Comparison of ENCODE assay signal across 8 cellular contexts in the genomic region with DNA sequence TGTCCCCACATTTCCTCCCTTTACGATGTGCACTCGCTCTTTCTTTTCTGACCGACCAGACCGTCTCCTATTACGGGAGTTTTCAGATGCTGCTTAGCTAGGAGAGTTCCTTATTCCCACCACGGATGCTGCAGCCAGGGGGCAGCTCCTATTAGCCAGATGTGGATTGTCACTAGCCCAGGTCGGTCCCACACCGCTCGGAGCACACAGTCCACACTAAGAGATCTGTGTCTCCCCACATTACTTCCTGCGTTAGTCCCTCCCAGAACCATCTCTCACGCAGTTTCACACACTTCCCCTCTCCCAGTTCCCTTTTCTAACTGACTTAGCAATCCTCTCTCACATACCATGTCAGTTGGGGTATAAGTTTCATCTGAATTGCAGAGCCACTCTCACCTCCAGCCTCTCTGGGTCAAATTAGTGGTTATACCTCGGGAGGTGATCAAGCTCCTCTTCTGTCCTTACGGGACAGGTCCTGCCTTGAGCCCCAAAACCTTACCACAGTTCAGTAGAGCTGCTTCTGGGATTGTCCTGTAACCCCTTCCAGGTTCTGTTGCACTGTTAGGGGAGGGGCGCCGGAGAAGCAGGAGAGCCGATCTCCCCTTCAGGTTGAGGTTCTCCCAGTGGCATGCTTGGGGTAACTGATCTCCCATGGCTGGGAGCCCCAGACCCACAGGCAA. TPM values are rescaled to one million over a fixed set of nuclear protein-coding genes. Genes with fewer than 3 reads are reported as not detected.
DNase-seq lines count a peak whose midpoint lies in the region; ATAC-seq lines count a peak whose summit lies in the region.

No MANE protein-coding gene starts in this region.

- peaks cover 18% of the 10 kb centered on the region for H3K4me1 ChIP-seq in mesenchymal stem cell (ENCODE audit: control insufficient read depth, insufficient read depth, low read depth, low read length)

- H3K23ac ChIP-seq in mesenchymal stem cell (ENCODE audit: low read length in 2 of 2), result no peak overlapping the region

- H2AK5ac ChIP-seq in mesenchymal stem cell (ENCODE audit: low read length, severe bottlenecking), result peak overlapping the region; percentile 93

- H3K4me1 Mint-ChIP-seq in activated T-cell treated with anti-CD3 and anti-CD28 coated beads, Interleukin-2, amount 50 U/mL, for 24 hours (ENCODE audit: low read depth), result peaks cover 14% of the 10 kb centered on the region
- peaks cover 11% of the 10 kb centered on the region for H3K4me1 Mint-ChIP-seq in T-helper 2 cell treated with Interferon-gamma antibody and Interleukin-4, amounts not matched to agents 5 μg/mL and 100 μg/mL, for 36 hours (ENCODE audit: low read depth)

- H3K4ac ChIP-seq in mesenchymal stem cell (ENCODE audit: low read depth in 1 of 2, low read length in 2 of 2), result no peak overlapping the region

- ATAC-seq in HG02973 (IDR thresholded peaks at IDR 0.05; ENCODE audit: unreplicated experiment), result peak; percentile 91

- no peak overlapping the region for H3K4me3 ChIP-seq in mesenchymal stem cell (ENCODE audit: insufficient read depth in 1 of 2, low read depth in 1 of 2, low read length in 2 of 2)

- no peaks in the 10 kb centered on the region for H3K36me3 Mint-ChIP-seq in activated T-cell treated with anti-CD3 and anti-CD28 coated beads, Interleukin-2, amount 50 U/mL, for 24 hours (ENCODE audit: low read depth)
- H3K36me3 Mint-ChIP-seq in T-helper 2 cell treated with Interferon-gamma antibody and Interleukin-4, amounts not matched to agents 5 μg/mL and 100 μg/mL, for 36 hours (ENCODE audit: low read depth), result no peaks in the 10 kb centered on the region

- no peaks in the 10 kb centered on the region for H3K9me3 ChIP-seq in mesenchymal stem cell (ENCODE audit: control insufficient read depth, low read length)

- H3K4me2 ChIP-seq in mesenchymal stem cell (ENCODE audit: low read length, poor library complexity, severe bottlenecking), result no peak overlapping the region

- H3K27ac Mint-ChIP-seq in activated T-cell treated with anti-CD3 and anti-CD28 coated beads, Interleukin-2, amount 50 U/mL, for 24 hours, result peak overlapping the region; percentile 78
- peak overlapping the region; percentile 75 for H3K27ac Mint-ChIP-seq in T-helper 2 cell treated with Interferon-gamma antibody and Interleukin-4, amounts not matched to agents 5 μg/mL and 100 μg/mL, for 36 hours

- no peak overlapping the region for H2BK15ac ChIP-seq in mesenchymal stem cell (ENCODE audit: low read depth, poor library complexity, severe bottlenecking)

- no peaks in the 10 kb centered on the region for H3K27me3 ChIP-seq in mesenchymal stem cell (ENCODE audit: control insufficient read depth in 1 of 2, insufficient read depth in 1 of 2, low read length in 2 of 2)

- 82% methylated on average over 16 of the region's 16 CpGs for WGBS in mesenchymal stem cell

- H3K18ac ChIP-seq in mesenchymal stem cell (ENCODE audit: low read depth in 1 of 2, low read length in 2 of 2), result no peak overlapping the region

- no peak overlapping the region for H4K8ac ChIP-seq in mesenchymal stem cell (ENCODE audit: low read length)

- peaks cover 2% of the 10 kb centered on the region for H3K27me3 Mint-ChIP-seq in activated T-cell treated with anti-CD3 and anti-CD28 coated beads, Interleukin-2, amount 50 U/mL, for 24 hours
- H3K27me3 Mint-ChIP-seq in T-helper 2 cell treated with Interferon-gamma antibody and Interleukin-4, amounts not matched to agents 5 μg/mL and 100 μg/mL, for 36 hours (ENCODE audit: low read depth), result peaks cover 2% of the 10 kb centered on the region

- no peak overlapping the region for H2AFZ ChIP-seq in mesenchymal stem cell (ENCODE audit: low read depth, low read length)

- H2BK120ac ChIP-seq in mesenchymal stem cell (ENCODE audit: low read depth, low read length), result no peak overlapping the region

- no peaks in the 10 kb centered on the region for H3K79me1 ChIP-seq in mesenchymal stem cell (replicated peaks; ENCODE audit: low read length, poor library complexity, severe bottlenecking)

- H3K14ac ChIP-seq in mesenchymal stem cell (ENCODE audit: low read length in 2 of 2), result no peak overlapping the region

- peak overlapping the region; percentile 74 for H3K4me3 Mint-ChIP-seq in activated T-cell treated with anti-CD3 and anti-CD28 coated beads, Interleukin-2, amount 50 U/mL, for 24 hours
- H3K4me3 Mint-ChIP-seq in T-helper 2 cell treated with Interferon-gamma antibody and Interleukin-4, amounts not matched to agents 5 μg/mL and 100 μg/mL, for 36 hours, result peak overlapping the region; percentile 87

- no peak overlapping the region for H4K91ac ChIP-seq in mesenchymal stem cell (ENCODE audit: low read length)

- H3K9me3 Mint-ChIP-seq in activated T-cell treated with anti-CD3 and anti-CD28 coated beads, Interleukin-2, amount 50 U/mL, for 24 hours, result no peaks in the 10 kb centered on the region
- no peaks in the 10 kb centered on the region for H3K9me3 Mint-ChIP-seq in T-helper 2 cell treated with Interferon-gamma antibody and Interleukin-4, amounts not matched to agents 5 μg/mL and 100 μg/mL, for 36 hours

- H3K36me3 ChIP-seq in mesenchymal stem cell (ENCODE audit: control insufficient read depth in 1 of 2, insufficient read depth in 2 of 2, low read depth in 1 of 2, low read length in 2 of 2), result no peaks in the 10 kb centered on the region

- no peak for DNase-seq in activated T-cell treated with anti-CD3 and anti-CD28 coated beads, Interleukin-2, amount 50 U/mL, for 24 hours
- DNase-seq in activated T-cell treated with anti-CD3 and anti-CD28 coated beads, Interleukin-2, amount 50 U/mL, for 1 hour, result no peak
- DNase-seq in T-helper 2 cell treated with Interferon-gamma antibody and Interleukin-4, amounts not matched to agents 5 μg/mL and 100 μg/mL, for 36 hours (ENCODE audit: low spot score), result no peak
- DNase-seq in mesenchymal stem cell (no peak), activated gamma-delta T cell (lab: John Stamatoyannopoulos, UW) (no peak), NCI-H2196 (lab: John Stamatoyannopoulos, UW; ENCODE audit: unreplicated experiment) (no peak)
- no peak for DNase-seq in central memory CD4-positive, alpha-beta T cell

- H2BK5ac ChIP-seq in mesenchymal stem cell (ENCODE audit: low read depth, low read length, poor library complexity, severe bottlenecking), result peak overlapping the region; percentile 60

- H3K27ac ChIP-seq in mesenchymal stem cell (ENCODE audit: low read length, poor library complexity, severe bottlenecking), result peak overlapping the region; percentile 76

- no peak overlapping the region for H2BK12ac ChIP-seq in mesenchymal stem cell (ENCODE audit: low read length in 2 of 2)

- no peak overlapping the region for H3K9ac ChIP-seq in mesenchymal stem cell (ENCODE audit: low read length)

RNA-seq across cellular contexts. Expression of a gene that starts 28.2 kb away (rescaled TPM):
- polyA plus RNA-seq in mesenchymal stem cell (2013, experiment 1 of 2), result 0.28 TPM
- 0.22 TPM for polyA plus RNA-seq in mesenchymal stem cell (2013, experiment 2 of 2)
